ENCODE assay signal across 8 cellular contexts in genomic region chr14:88613552-88614010, GRCh38. TPM values are rescaled to one million over a fixed set of nuclear protein-coding genes. Genes with fewer than 3 reads are reported as not detected.
DNase-seq lines count a peak whose midpoint lies in the region; ATAC-seq and TF ChIP-seq lines count a peak whose summit lies in the region.

No MANE protein-coding gene starts in this region.

- 44 to 51% methylated on average over 2 to 5 of the region's 5 CpGs for WGBS in transverse colon (ENCODE audit: low coverage in 1 of 2), 2 donors

- TF ChIP-seq CTCF in AG09309 (IDR thresholded peaks at IDR 0.05; ENCODE audit: control insufficient read depth, insufficient read depth, low read depth, low read length, missing control alignments) (no peak), HFFc6 (IDR thresholded peaks at IDR 0.05) (no peak), transverse colon (IDR thresholded peaks at IDR 0.05) (no peak)

- no peak for TF ChIP-seq EP300 in transverse colon (IDR thresholded peaks at IDR 0.05; ENCODE audit: low read depth)

- H3K36me3 Mint-ChIP-seq in HFFc6 (ENCODE audit: low read depth) (peaks cover 58% of the 10 kb centered on the region), immature natural killer cell (peaks cover 28 to 46% (median 32%) of the 10 kb centered on the region in 3 donors)

- DNase-seq in AG09309 (ENCODE audit: low read depth) (peak; percentile 40), HFFc6 (peak; percentile 65), SW480 (ENCODE audit: low spot score) (peak; percentile 85), immature natural killer cell (peak in 2 of 3 donors; percentile 4 to 14), NCI-H187 treated with DMSO at 0.1 percent for 48 hours (lab: John Stamatoyannopoulos, UW) (no peak), medulla oblongata (ENCODE audit: extremely low spot score) (no peak), transverse colon (no peak)

- H3K27ac Mint-ChIP-seq in HFFc6 (peak overlapping the region; percentile 92), immature natural killer cell (peak overlapping the region in 2 of 6 donors; percentile 59 to 66)

- no peaks in the 10 kb centered on the region for H3K27me3 ChIP-seq in transverse colon

- H3K36me3 ChIP-seq in transverse colon = peaks cover 0 to 47% (median 18%) of the 10 kb centered on the region in 4 donors

- H3K27me3 Mint-ChIP-seq in HFFc6 (ENCODE audit: insufficient read depth) = no peaks in the 10 kb centered on the region; the same call in 1 of the 2 replicates
- peaks cover 0 to 3% (median 0%) of the 10 kb centered on the region in 3 donors for H3K27me3 Mint-ChIP-seq in immature natural killer cell (ENCODE audit: low read depth in 3 of 3)

- H3K27ac ChIP-seq in transverse colon = no peak overlapping the region

- in situ Hi-C loops in transverse colon (cut with MboI; ENCODE audit: low pct_ligation_motif_present in 1 of 4, low pct_unique_long_range_greater_than_20kb in 1 of 4, low sequenced_read_pairs in 3 of 4) = no loop called here

- no peak overlapping the region for H3K4me3 ChIP-seq in AG09309 (ENCODE audit: control insufficient read depth, low read depth, low read length)
- H3K4me3 ChIP-seq in transverse colon = no peak overlapping the region

- no peaks in the 10 kb centered on the region for H3K9me3 Mint-ChIP-seq in HFFc6
- no peaks in the 10 kb centered on the region for H3K9me3 Mint-ChIP-seq in immature natural killer cell

- H3K4me1 Mint-ChIP-seq in HFFc6 (ENCODE audit: low read depth) (peaks cover 57% of the 10 kb centered on the region), immature natural killer cell (peaks cover 7 to 19% of the 10 kb centered on the region in 2 donors)

- no peaks in the 10 kb centered on the region for H3K9me3 ChIP-seq in transverse colon

- H3K4me3 Mint-ChIP-seq in HFFc6 = peak overlapping the region; percentile 68
- H3K4me3 Mint-ChIP-seq in immature natural killer cell = peak overlapping the region in 1 of 5 donors; percentile 17

- peaks cover 0 to 6% (median 0%) of the 10 kb centered on the region in 4 donors for H3K4me1 ChIP-seq in transverse colon

- intact Hi-C loops in transverse colon (cut with DNase I; ENCODE audit: low total_unique reads) = no loop called here

- no peak for TF ChIP-seq POLR2A in transverse colon (IDR thresholded peaks at IDR 0.05)

- ATAC-seq in GM21381 (IDR thresholded peaks at IDR 0.05; ENCODE audit: unreplicated experiment) = no peak

RNA-seq across cellular contexts. Expression of gene ZC3H14, which starts 50.7 kb away (rescaled TPM):
- total RNA-seq in HFFc6 (2021; fragmentation: NEBNext Ultra II Directional; extraction: Animal tissue kit (Norgen Biotek cat#: 25700)) = 10 to 100 TPM; 56.4 to 65.1 (median 58.9) TPM
- polyA plus RNA-seq in immature natural killer cell = 10 to 100 TPM; 28.3 to 48.4 (median 36.1) TPM
- 100 to 1,000 TPM in 1 of 4 donors, 10 to 100 TPM in 3; 29.9 to 103 (median 81.0) TPM for total RNA-seq in transverse colon

RNA-seq across cellular contexts. Expression of gene PTPN21, which starts 58.8 kb away (rescaled TPM):
- 10 to 100 TPM; 22.0 to 25.9 (median 24.9) TPM for total RNA-seq in HFFc6 (2021; fragmentation: NEBNext Ultra II Directional; extraction: Animal tissue kit (Norgen Biotek cat#: 25700))
- polyA plus RNA-seq in immature natural killer cell = not detected
- total RNA-seq in transverse colon = 10 to 100 TPM; 27.8 to 38.5 (median 28.9) TPM

Comparison
In these comparisons a context has a peak if more than half of its experiments do, and no peak if none do; other contexts are left out.
1. DNase-seq: peak in AG09309 (single experiment), HFFc6 (single experiment), SW480 (single experiment) and immature natural killer cell (2 of 3); none in NCI-H187 treated with DMSO at 0.1 percent for 48 hours (single experiment), medulla oblongata (single experiment) and transverse colon (single experiment).